In the genomic region with DNA sequence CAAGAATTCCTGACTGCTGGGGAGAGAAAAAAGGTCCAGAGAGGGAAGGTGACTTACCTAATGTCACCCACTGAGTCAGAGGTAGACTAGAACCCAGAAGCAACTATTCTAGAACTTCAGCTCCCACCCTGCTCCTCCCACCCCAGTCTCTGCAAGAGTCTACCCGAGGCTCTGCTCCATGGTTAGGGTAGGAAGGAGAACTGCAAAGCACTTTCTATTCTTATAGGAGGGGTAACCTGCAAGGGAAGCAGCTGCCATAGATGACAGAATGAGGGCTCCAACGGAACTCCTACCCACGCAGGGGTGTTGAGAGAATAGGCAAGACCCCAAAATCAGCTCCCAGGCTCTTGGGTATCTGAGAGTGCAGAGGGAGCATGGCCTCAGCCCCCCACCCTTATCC, we compare ENCODE assay signal across 31 cellular contexts. TPM values are rescaled to one million over a fixed set of nuclear protein-coding genes. Genes with fewer than 3 reads are reported as not detected.
A peak's percentile ranks its signal among the peaks of the same experiment; 100 is the strongest.
DNase-seq lines count a peak whose midpoint lies in the region; ATAC-seq and TF ChIP-seq lines count a peak whose summit lies in the region.
"Had no signal": no experiment of that assay in that cellular context is flagged by ENCODE, and none has a peak within 500 bp of the region (broad histone marks: within the 10 kb centered on the region; RNA-seq: fewer than 3 reads in every experiment).

No MANE protein-coding gene starts in this region.

- TF ChIP-seq CTCF in breast epithelium (IDR thresholded peaks at IDR 0.05) (no peak), MCF 10A (IDR thresholded peaks at IDR 0.05; ENCODE audit: unreplicated experiment) (no peak), dorsolateral prefrontal cortex (IDR thresholded peaks at IDR 0.05 in 54 of 56, conservative IDR thresholded peaks at IDR 0.05 in 2 of 56; ENCODE audit: low read depth in 1 of 56, partially characterized antibody in 56 of 56) (no peak), osteoblast (IDR thresholded peaks at IDR 0.05; ENCODE audit: extremely low read depth, low read depth, low read length) (no peak)

- BruUV-seq in MCF 10A (replicated peaks; lab: Mats Ljungman, UMichigan): no TSS peak

- peaks cover 5 to 36% of the 10 kb centered on the region in 2 donors for H3K4me1 ChIP-seq in breast epithelium
- peaks cover 43% of the 10 kb centered on the region for H3K4me1 ChIP-seq in osteoblast (ENCODE audit: insufficient read depth, low read length)

- POLR2A ChIA-PET in MCF 10A (lab: Yijun Ruan, JAX): interaction anchor here (1.0 to 7.1 kb wide), 4 partner anchors 8 to 39 kb away, joined by 3 to 69 read pairs (median 4); no protein-coding TSS in a partner anchor

- H3K9me3 ChIP-seq in breast epithelium (no peaks in the 10 kb centered on the region), osteoblast (ENCODE audit: low read depth, low read length) (no peaks in the 10 kb centered on the region)
- H3K9me3 ChIP-seq: SK-N-SH, spleen had no signal

- intact Hi-C loops in breast epithelium (cut with DNase I; ENCODE audit: low total_unique reads) (loop anchor here (5.0 kb wide), 1 partner anchor 33 kb away; no protein-coding TSS in a partner anchor), MCF 10A (cut with micrococcal nuclease) (no loop called here), dorsolateral prefrontal cortex (cut with DNase I) (loop anchor here in 1 of 2 donors (5.0 kb wide), 1 partner anchor 38 kb away; no protein-coding TSS in a partner anchor)

- ATAC-seq in GM18517 (IDR thresholded peaks at IDR 0.05; ENCODE audit: unreplicated experiment): no peak
- ATAC-seq: effector memory CD8-positive, alpha-beta T cell; natural killer cell; right cardiac atrium; Right ventricle myocardium inferior had no signal

- H3K27ac ChIP-seq in breast epithelium (peak overlapping the region; percentile 80 to 97), dorsolateral prefrontal cortex (peak overlapping the region in 39 of 59 donors; percentile 2 to 92 (median 58)), osteoblast (ENCODE audit: low read depth, low read length) (no peak overlapping the region)

- H3K79me2 ChIP-seq in osteoblast (ENCODE audit: insufficient read depth, low read length): peaks cover 78% of the 10 kb centered on the region

- H3K4me3 Mint-ChIP-seq in MCF 10A (ENCODE audit: unreplicated experiment): no peak overlapping the region
- H3K4me3 Mint-ChIP-seq: activated B cell treated with CpG ODN at 0.5 μM for 24 hours; activated naive CD8-positive, alpha-beta T cell treated with anti-CD3 and anti-CD28 coated beads for 36 hours; effector memory CD8-positive, alpha-beta T cell; HFFc6; natural killer cell had no signal

- H3K27ac Mint-ChIP-seq in MCF 10A (ENCODE audit: low read depth, unreplicated experiment): no peak overlapping the region
- H3K27ac Mint-ChIP-seq: activated B cell treated with CpG ODN at 0.5 μM for 24 hours; activated naive CD8-positive, alpha-beta T cell treated with anti-CD3 and anti-CD28 coated beads for 36 hours; HFFc6; type B pancreatic cell had no signal

- H2AFZ ChIP-seq in osteoblast (ENCODE audit: low read length): no peak overlapping the region

- H3K27me3 ChIP-seq in breast epithelium (no peaks in the 10 kb centered on the region), dorsolateral prefrontal cortex (no peaks in the 10 kb centered on the region), osteoblast (ENCODE audit: insufficient read depth, low read length) (no peaks in the 10 kb centered on the region)
- H3K27me3 ChIP-seq: spleen had no signal

- H3K36me3 ChIP-seq in breast epithelium (no peaks in the 10 kb centered on the region), osteoblast (ENCODE audit: insufficient read depth, low read length) (no peaks in the 10 kb centered on the region)

- H3K4me1 Mint-ChIP-seq in MCF 10A (ENCODE audit: insufficient read depth, unreplicated experiment): peaks cover 68% of the 10 kb centered on the region

- no peaks in the 10 kb centered on the region for H3K36me3 Mint-ChIP-seq in MCF 10A (ENCODE audit: insufficient read depth, unreplicated experiment)
- H3K36me3 Mint-ChIP-seq: natural killer cell had no signal

- no peaks in the 10 kb centered on the region for H3K9me3 Mint-ChIP-seq in MCF 10A (ENCODE audit: unreplicated experiment)
- H3K9me3 Mint-ChIP-seq: activated B cell treated with CpG ODN at 0.5 μM for 24 hours; activated naive CD8-positive, alpha-beta T cell treated with anti-CD3 and anti-CD28 coated beads for 36 hours; CD4-positive, CD25-positive, alpha-beta regulatory T cell; effector memory CD8-positive, alpha-beta T cell; HFFc6; natural killer cell had no signal

- H3K4me3 ChIP-seq in breast epithelium (no peak overlapping the region), dorsolateral prefrontal cortex (peak overlapping the region in 15 of 59 donors; percentile 1 to 87 (median 22)), osteoblast (ENCODE audit: insufficient read depth, low read length) (no peak overlapping the region)
- H3K4me3 ChIP-seq: spleen had no signal

- TF ChIP-seq POLR2A in breast epithelium (IDR thresholded peaks at IDR 0.05): no peak

- DNase-seq in breast epithelium (ENCODE audit: low spot score in 2 of 2): no peak
- no peak for DNase-seq in MCF 10A (ENCODE audit: unreplicated experiment)
- no peak for DNase-seq in dorsolateral prefrontal cortex
- peak; percentile 78 for DNase-seq in putamen (ENCODE audit: low spot score)
- DNase-seq in NCI-H1930 (lab: John Stamatoyannopoulos, UW): no peak
- DNase-seq in RPMI8226: no peak
- no peak for DNase-seq in osteoblast (ENCODE audit: insufficient read length, low spot score, missing footprints)
- DNase-seq: activated B cell treated with CpG ODN at 0.5 μM for 24 hours; activated CD4-positive, alpha-beta T cell treated with anti-CD3 and anti-CD28 coated beads, Interleukin-2, amount 50 U/mL, for 1 hour; activated effector memory CD4-positive, alpha-beta T cell treated with Interleukin-2 at 50 U/mL for 16 hours; activated naive CD8-positive, alpha-beta T cell treated with anti-CD3 and anti-CD28 coated beads for 36 hours; activated T-cell treated with anti-CD3 and anti-CD28 coated beads, Interleukin-2, amount 50 U/mL, for 1 hour; aorta; CD4-positive, CD25-positive, alpha-beta regulatory T cell; cortex of kidney; effector memory CD8-positive, alpha-beta T cell; glutamatergic neuron; HFFc6; natural killer cell; NCI-H1105; NCI-H187; NCI-H2171; NCI-H510A treated with DMSO at 0.1 percent for 48 hours; OCI-M1; right cardiac atrium; SK-N-SH; spleen; stimulated activated CD8-positive, alpha-beta memory T cell treated with anti-CD3 and anti-CD28 coated beads, Interleukin-4, amount 100 ng/mL, for 48 hours had no signal

- H3K27me3 Mint-ChIP-seq in MCF 10A (ENCODE audit: insufficient read depth, unreplicated experiment): no peaks in the 10 kb centered on the region
- H3K27me3 Mint-ChIP-seq: activated B cell treated with CpG ODN at 0.5 μM for 24 hours; activated naive CD8-positive, alpha-beta T cell treated with anti-CD3 and anti-CD28 coated beads for 36 hours; CD4-positive, CD25-positive, alpha-beta regulatory T cell; effector memory CD8-positive, alpha-beta T cell; type B pancreatic cell had no signal

- CTCF ChIA-PET in MCF 10A (lab: Yijun Ruan, JAX): interaction anchor here (0.6 to 1.5 kb wide), 6 partner anchors 9 to 1191 kb away, joined by 3 to 8 read pairs (median 3); no protein-coding TSS in a partner anchor

- no peak overlapping the region for H3K4me2 ChIP-seq in osteoblast (ENCODE audit: insufficient read depth, low read length)
- H3K4me2 ChIP-seq: SK-N-SH had no signal

- H4K20me1 ChIP-seq in osteoblast (ENCODE audit: insufficient read depth, low read length): peaks cover 50% of the 10 kb centered on the region

RNA-seq across cellular contexts. Expression of a gene that starts 4.3 kb away (rescaled TPM):
- total RNA-seq in breast epithelium (10 to 100 TPM in 2 of 3 donors, 1 to 10 TPM in 1; 6.1 to 14.2 (median 13.8) TPM), MCF 10A (2022) (70.5 and 88.8 TPM in 2 replicates), dorsolateral prefrontal cortex (10 to 100 TPM; 16.2 to 58.9 (median 38.4) TPM), osteoblast (6.2 and 7.6 TPM in 2 replicates)
